In the genomic region with DNA sequence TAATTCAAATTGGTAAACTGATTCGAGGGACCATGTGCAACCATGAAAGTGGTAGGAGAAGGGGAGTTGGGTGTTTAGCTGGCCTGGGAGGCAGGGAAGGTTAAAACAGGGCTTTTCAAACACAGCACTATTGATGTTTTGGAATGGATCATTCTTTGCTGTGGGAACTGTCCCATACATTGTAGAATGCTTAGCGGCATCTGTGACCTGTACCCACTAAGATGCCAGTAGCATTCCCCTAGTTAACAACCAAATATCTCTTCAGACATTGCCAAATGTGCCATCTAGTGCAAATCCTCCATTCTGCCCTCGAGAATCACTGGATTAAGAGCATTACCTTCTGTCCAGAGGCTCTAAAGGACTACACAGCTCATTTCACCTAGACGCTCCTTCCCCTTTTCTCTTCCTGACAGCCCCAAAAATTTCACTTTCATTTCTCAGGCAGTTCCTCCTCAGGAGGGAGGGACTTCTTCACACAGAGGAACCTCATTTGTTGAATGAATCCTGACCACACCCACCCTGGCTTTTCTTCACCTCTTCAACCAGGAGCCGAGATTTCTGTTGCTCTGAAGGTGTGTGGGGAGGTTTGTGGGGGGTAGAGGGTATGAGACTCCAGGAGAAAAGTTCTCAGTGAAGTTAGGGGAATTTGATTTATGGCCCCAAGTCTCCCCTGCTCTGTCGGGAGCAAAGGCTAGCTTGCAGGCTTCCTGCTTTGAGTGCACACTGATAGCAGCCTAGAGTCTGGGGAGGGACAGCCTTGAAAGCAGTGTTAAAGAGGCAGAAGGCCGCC, we compare ENCODE assay signal across 8 cellular contexts.
DNase-seq lines count a peak whose midpoint lies in the region; ATAC-seq lines count a peak whose summit lies in the region.

A gene with protein sequence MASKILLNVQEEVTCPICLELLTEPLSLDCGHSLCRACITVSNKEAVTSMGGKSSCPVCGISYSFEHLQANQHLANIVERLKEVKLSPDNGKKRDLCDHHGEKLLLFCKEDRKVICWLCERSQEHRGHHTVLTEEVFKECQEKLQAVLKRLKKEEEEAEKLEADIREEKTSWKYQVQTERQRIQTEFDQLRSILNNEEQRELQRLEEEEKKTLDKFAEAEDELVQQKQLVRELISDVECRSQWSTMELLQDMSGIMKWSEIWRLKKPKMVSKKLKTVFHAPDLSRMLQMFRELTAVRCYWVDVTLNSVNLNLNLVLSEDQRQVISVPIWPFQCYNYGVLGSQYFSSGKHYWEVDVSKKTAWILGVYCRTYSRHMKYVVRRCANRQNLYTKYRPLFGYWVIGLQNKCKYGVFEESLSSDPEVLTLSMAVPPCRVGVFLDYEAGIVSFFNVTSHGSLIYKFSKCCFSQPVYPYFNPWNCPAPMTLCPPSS (plus strand): TSS at position 513 of the 790 bp plus-strand sequence. CDS start 7,331 bp downstream, outside the sequence.

- peaks cover 3% of the 10 kb centered on the region for H3K9me3 Mint-ChIP-seq in T-helper 2 cell treated with Interferon-gamma antibody and Interleukin-4, amounts not matched to agents 5 μg/mL and 100 μg/mL, for 36 hours

- no peaks in the 10 kb centered on the region for H4K20me1 ChIP-seq in BLaER1

- peak within 1 kb of the TSS; percentile 58 for H3K27ac ChIP-seq in BLaER1

- peaks cover 17% of the 10 kb centered on the region for H3K4me1 ChIP-seq in BLaER1

- H3K27me3 Mint-ChIP-seq in T-helper 2 cell treated with Interferon-gamma antibody and Interleukin-4, amounts not matched to agents 5 μg/mL and 100 μg/mL, for 36 hours (ENCODE audit: low read depth) = no peaks in the 10 kb centered on the region

- no peaks in the 10 kb centered on the region for H3K27me3 ChIP-seq in BLaER1

- H3K9ac ChIP-seq in BLaER1 = peak within 1 kb of the TSS; percentile 75

- H3K27ac Mint-ChIP-seq in T-helper 2 cell treated with Interferon-gamma antibody and Interleukin-4, amounts not matched to agents 5 μg/mL and 100 μg/mL, for 36 hours = peak within 1 kb of the TSS; percentile 79

- DNase-seq in T-helper 2 cell treated with Interferon-gamma antibody and Interleukin-4, amounts not matched to agents 5 μg/mL and 100 μg/mL, for 36 hours (ENCODE audit: low spot score) = peak; percentile 65
- DNase-seq in brain pericyte (ENCODE audit: low read depth, low spot score) = peak; percentile 30
- DNase-seq in iPS-NIHi11 (ENCODE audit: low spot score) = peak; percentile 71
- peak; percentile 28 to 34 for DNase-seq in stimulated activated CD4-positive, alpha-beta T cell treated with anti-CD3 and anti-CD28 coated beads, Interleukin-12 subunit alpha, Interleukin-12 subunit beta, amount 100 ng/mL, for 24 hours (ENCODE audit: low read depth in 2 of 2)
- no peak for DNase-seq in NCI-H524 (lab: John Stamatoyannopoulos, UW)

- H3K4me3 ChIP-seq in BLaER1 = peak within 1 kb of the TSS; percentile 69

- peak within 1 kb of the TSS; percentile 95 for H3K4me2 ChIP-seq in BLaER1

- H3K4me3 Mint-ChIP-seq in T-helper 2 cell treated with Interferon-gamma antibody and Interleukin-4, amounts not matched to agents 5 μg/mL and 100 μg/mL, for 36 hours = peak within 1 kb of the TSS; percentile 92

- ATAC-seq in GM19467 (IDR thresholded peaks at IDR 0.05; ENCODE audit: unreplicated experiment) (peak; percentile 97), HG03575 (IDR thresholded peaks at IDR 0.05; ENCODE audit: extremely low read depth, insufficient number of reproducible peaks, low FRiP score, unreplicated experiment) (peak; percentile 97)

- peaks cover 4% of the 10 kb centered on the region; the same call in 1 of the 2 replicates for H3K9me3 ChIP-seq in BLaER1

- H3K36me3 Mint-ChIP-seq in T-helper 2 cell treated with Interferon-gamma antibody and Interleukin-4, amounts not matched to agents 5 μg/mL and 100 μg/mL, for 36 hours (ENCODE audit: low read depth) = peaks cover 8% of the 10 kb centered on the region

- peaks cover 39% of the 10 kb centered on the region for H3K4me1 Mint-ChIP-seq in T-helper 2 cell treated with Interferon-gamma antibody and Interleukin-4, amounts not matched to agents 5 μg/mL and 100 μg/mL, for 36 hours (ENCODE audit: low read depth)

- no peaks in the 10 kb centered on the region for H3K36me3 ChIP-seq in BLaER1

Comparison
In these comparisons a context has a peak if more than half of its experiments do, and no peak if none do; other contexts are left out.
1. DNase-seq: peak in T-helper 2 cell treated with Interferon-gamma antibody and Interleukin-4, amounts not matched to agents 5 μg/mL and 100 μg/mL, for 36 hours (single experiment), brain pericyte (single experiment), iPS-NIHi11 (single experiment) and stimulated activated CD4-positive, alpha-beta T cell treated with anti-CD3 and anti-CD28 coated beads, Interleukin-12 subunit alpha, Interleukin-12 subunit beta, amount 100 ng/mL, for 24 hours (2 of 2); none in NCI-H524 (0 of 2).